Comparison of ENCODE assay signal across 10 cellular contexts in genomic region chr7:143363011-143363937, GRCh38. TPM values are rescaled to one million over a fixed set of nuclear protein-coding genes. Genes with fewer than 3 reads are reported as not detected.
DNase-seq lines count a peak whose midpoint lies in the region; ATAC-seq and TF ChIP-seq lines count a peak whose summit lies in the region.
"Had no signal": no experiment of that assay in that cellular context is flagged by ENCODE, and none has a peak within 500 bp of the region (broad histone marks: within the 10 kb centered on the region; RNA-seq: fewer than 3 reads in every experiment).

No MANE protein-coding gene starts in this region.

- peak overlapping the region in 4 of 8 donors; percentile 4 to 66 (median 48) for H3K27ac Mint-ChIP-seq in CD8-positive, alpha-beta memory T cell

- intact Hi-C loops in esophagus squamous epithelium (cut with DNase I): no loop called here
- intact Hi-C loops in prostate gland (cut with DNase I): no loop called here

- TF ChIP-seq CTCF in esophagus squamous epithelium (IDR thresholded peaks at IDR 0.05) (no peak), prostate gland (IDR thresholded peaks at IDR 0.05) (no peak)

- TF ChIP-seq POLR2A in esophagus squamous epithelium (IDR thresholded peaks at IDR 0.05) (no peak), prostate gland (IDR thresholded peaks at IDR 0.05) (no peak)

- POLR2A ChIA-PET in CD8-positive, alpha-beta memory T cell (lab: Charles Lee): interaction anchor here (0.6 to 1.0 kb wide), 2 partner anchors 18 to 63 kb away, joined by 3 read pairs; no protein-coding TSS in a partner anchor
- POLR2A ChIA-PET in HEK293T (lab: Yijun Ruan, JAX): interaction anchor here (1.0 to 1.9 kb wide), 3 partner anchors 17 to 19 kb away, joined by 3 to 8 read pairs (median 3); no protein-coding TSS in a partner anchor

- no peaks in the 10 kb centered on the region for H3K9me3 Mint-ChIP-seq in CD8-positive, alpha-beta memory T cell

- no peaks in the 10 kb centered on the region for H3K9me3 ChIP-seq in CD8-positive, alpha-beta memory T cell (ENCODE audit: low read length)
- H3K9me3 ChIP-seq in esophagus squamous epithelium (no peaks in the 10 kb centered on the region), prostate gland (no peaks in the 10 kb centered on the region)

- no peaks in the 10 kb centered on the region for H3K36me3 ChIP-seq in CD8-positive, alpha-beta memory T cell (ENCODE audit: insufficient read depth, low read length)
- H3K36me3 ChIP-seq in esophagus squamous epithelium (no peaks in the 10 kb centered on the region), prostate gland (no peaks in the 10 kb centered on the region)

- peaks cover 7% of the 10 kb centered on the region for H3K4me1 ChIP-seq in CD8-positive, alpha-beta memory T cell (ENCODE audit: insufficient read depth, low read length)
- H3K4me1 ChIP-seq in esophagus squamous epithelium: peaks cover 8 to 22% (median 15%) of the 10 kb centered on the region in 3 donors
- H3K4me1 ChIP-seq in prostate gland (replicated peaks): no peaks in the 10 kb centered on the region

- CTCF ChIA-PET in CD8-positive, alpha-beta memory T cell (lab: Charles Lee): interaction anchor here (1.0 to 3.4 kb wide), 4 partner anchors 9 to 123 kb away, joined by 3 to 14 read pairs (median 10); partner anchors contain the start of gene ZYX
- CTCF ChIA-PET in HEK293T (lab: Yijun Ruan, JAX): no interaction called here

- no peaks in the 10 kb centered on the region for H3K36me3 Mint-ChIP-seq in CD8-positive, alpha-beta memory T cell

- H3K4me1 Mint-ChIP-seq in CD8-positive, alpha-beta memory T cell: peaks cover 10 to 16% (median 11%) of the 10 kb centered on the region in 3 donors

- H3K27ac ChIP-seq in CD8-positive, alpha-beta memory T cell (ENCODE audit: low read depth, low read length): no peak overlapping the region
- H3K27ac ChIP-seq in esophagus squamous epithelium (no peak overlapping the region), prostate gland (no peak overlapping the region)

- peak overlapping the region; percentile 71 to 90 (median 78) for H3K4me3 Mint-ChIP-seq in CD8-positive, alpha-beta memory T cell

- H3K27me3 ChIP-seq in CD8-positive, alpha-beta memory T cell (ENCODE audit: insufficient read depth, low read length, poor library complexity, severe bottlenecking): peaks cover 25% of the 10 kb centered on the region
- H3K27me3 ChIP-seq in esophagus squamous epithelium (peaks cover 3 to 71% (median 12%) of the 10 kb centered on the region in 4 donors), prostate gland (replicated peaks; ENCODE audit: insufficient read depth) (peaks cover 10% of the 10 kb centered on the region)

- peaks cover 14 to 25% of the 10 kb centered on the region in 2 donors for H3K27me3 Mint-ChIP-seq in CD8-positive, alpha-beta memory T cell

- peak; percentile 2; the same call in 2 of the 3 replicates for ATAC-seq in SK-N-SH treated with all-trans-retinoic acid at 6 μM for 48 hours

- WGBS in esophagus squamous epithelium, 2 donors: 63 to 80% methylated on average over 9 to 15 of the region's 20 CpGs
- 60% methylated on average over 18 of the region's 20 CpGs for WGBS in prostate gland

- DNase-seq in CD8-positive, alpha-beta memory T cell: no peak
- no peak for DNase-seq in esophagus squamous epithelium (lab: John Stamatoyannopoulos, UW)
- DNase-seq in prostate gland (ENCODE audit: low spot score): no peak
- no peak for DNase-seq in NCI-H2029 (lab: John Stamatoyannopoulos, UW)
- DNase-seq in NCI-H1105 (lab: John Stamatoyannopoulos, UW): no peak
- no peak for DNase-seq in HEK293T (ENCODE audit: extremely low spot score)
- no peak for DNase-seq in stimulated activated CD4-positive, alpha-beta T cell treated with anti-CD3 and anti-CD28 coated beads, Interleukin-15, amount 100 ng/mL, for 24 hours
- DNase-seq: NCI-H524 treated with DMSO at 0.1 percent for 48 hours; stimulated activated CD4-positive, alpha-beta T cell treated with anti-CD3 and anti-CD28 coated beads, Interleukin-2, amount 100 ng/mL, for 48 hours had no signal

- peak overlapping the region; percentile 38 for H3K4me3 ChIP-seq in CD8-positive, alpha-beta memory T cell (ENCODE audit: low read length)
- H3K4me3 ChIP-seq in esophagus squamous epithelium (peak overlapping the region in 3 of 4 donors; percentile 53 to 69 (median 68)), prostate gland (peak overlapping the region; percentile 33 to 47)

TF ChIP-seq in SK-N-SH treated with all-trans-retinoic acid at 6 μM for 48 hours, 23 proteins besides CTCF, POLR2A, EP300 and RAD21 (continues in another document):
- TF ChIP-seq GLIS3 (CRISPR knock-in tag; IDR thresholded peaks at IDR 0.05): no peak
- TF ChIP-seq ZNF565 (CRISPR knock-in tag; conservative IDR thresholded peaks at IDR 0.05; ENCODE audit: low read depth): no peak
- TF ChIP-seq ZC3H10 (CRISPR knock-in tag; IDR thresholded peaks at IDR 0.05): no peak
- TF ChIP-seq BACH2 (CRISPR knock-in tag; IDR thresholded peaks at IDR 0.05; ENCODE audit: borderline replicate concordance): no peak
- no peak for TF ChIP-seq RARB (CRISPR knock-in tag; IDR thresholded peaks at IDR 0.05)
- TF ChIP-seq ZFP30 (CRISPR knock-in tag; IDR thresholded peaks at IDR 0.05): no peak
- TF ChIP-seq ZNF8 (CRISPR knock-in tag; IDR thresholded peaks at IDR 0.05): no peak
- TF ChIP-seq POU6F1 (CRISPR knock-in tag; IDR thresholded peaks at IDR 0.05; ENCODE audit: borderline replicate concordance, low read depth): no peak

TF ChIP-seq in HEK293T, 16 proteins besides CTCF, POLR2A, EP300 and RAD21:
- TF ChIP-seq LEF1 (IDR thresholded peaks at IDR 0.05; ENCODE audit: borderline replicate concordance) (no peak), PKNOX1 (IDR thresholded peaks at IDR 0.05) (no peak), SP1 (IDR thresholded peaks at IDR 0.05) (no peak)

RNA-seq across cellular contexts. Expression of gene FAM131B, which starts 0.8 kb away (rescaled TPM):
- total RNA-seq in CD8-positive, alpha-beta memory T cell: 1 to 10 TPM; 2.4 to 2.8 TPM
- polyA plus RNA-seq in CD8-positive, alpha-beta memory T cell: 1.6 TPM
- total RNA-seq in esophagus squamous epithelium: under 1 TPM; 0.09 to 0.76 (median 0.46) TPM
- total RNA-seq in prostate gland: 1 to 10 TPM in 1 of 2 donors, under 1 TPM in 1; 0.32 to 1.2 TPM

RNA-seq across cellular contexts. Expression of gene ZYX, which starts 17.9 kb away (rescaled TPM):
- total RNA-seq in CD8-positive, alpha-beta memory T cell: 100 to 1,000 TPM; 101 to 104 TPM
- 143 TPM for polyA plus RNA-seq in CD8-positive, alpha-beta memory T cell
- 10 to 100 TPM; 40.2 to 78.8 (median 68.6) TPM for total RNA-seq in esophagus squamous epithelium
- total RNA-seq in prostate gland: 100 to 1,000 TPM in 1 of 2 donors, 10 to 100 TPM in 1; 55.8 to 256 TPM

RNA-seq across cellular contexts. Expression of gene EPHA1, which starts 45.4 kb away (rescaled TPM):
- total RNA-seq in CD8-positive, alpha-beta memory T cell: 1 to 10 TPM; 2.8 to 3.1 TPM
- 4.6 TPM for polyA plus RNA-seq in CD8-positive, alpha-beta memory T cell
- total RNA-seq in esophagus squamous epithelium (100 to 1,000 TPM in 1 of 4 donors, 10 to 100 TPM in 3; 64.5 to 132 (median 77.4) TPM), prostate gland (10 to 100 TPM; 10.5 to 15.7 TPM)

RNA-seq across cellular contexts. Expression of gene CLCN1, which starts 47.4 kb away (rescaled TPM):
- under 1 TPM in 1 of 2 experiments, not detected in 1; 0.11 TPM for total RNA-seq in CD8-positive, alpha-beta memory T cell
- polyA plus RNA-seq in CD8-positive, alpha-beta memory T cell: not detected
- total RNA-seq in esophagus squamous epithelium: under 1 TPM in 3 of 4 donors, not detected in 1; under 0.01 to 0.91 (median 0.13) TPM
- under 1 TPM in 1 of 2 donors, not detected in 1; 0.23 TPM for total RNA-seq in prostate gland
